In the genomic region with DNA sequence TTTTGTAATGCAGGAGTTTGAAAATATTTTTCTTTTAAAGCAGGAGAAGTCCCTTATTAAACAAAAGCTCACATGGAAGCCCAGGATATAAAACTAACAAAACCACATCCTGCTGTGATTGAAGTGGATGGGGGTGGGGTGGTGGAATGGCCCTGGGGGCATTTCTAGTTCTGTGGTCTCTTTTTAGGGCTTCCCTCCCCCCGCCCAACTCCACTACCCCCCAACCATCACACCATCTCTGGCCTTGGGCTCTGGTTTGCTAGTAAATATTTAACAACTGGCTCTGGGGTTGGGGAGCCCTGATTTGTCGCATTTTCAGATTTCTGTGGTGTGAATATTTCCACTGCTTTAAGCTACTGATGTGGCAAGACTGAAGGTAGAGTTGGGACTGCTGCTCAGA, we compare ENCODE assay signal across 27 cellular contexts.
DNase-seq lines count a peak whose midpoint lies in the region; ATAC-seq, FAIRE-seq and TF ChIP-seq lines count a peak whose summit lies in the region.
"Had no signal": no experiment of that assay in that cellular context is flagged by ENCODE, and none has a peak within 500 bp of the region (broad histone marks: within the 10 kb centered on the region; RNA-seq: fewer than 3 reads in every experiment).

No MANE protein-coding gene starts in this region.

- H3K27ac ChIP-seq in CD4-positive, alpha-beta T cell (ENCODE audit: low read depth, low read length), result no peak overlapping the region
- no peak overlapping the region for H3K27ac ChIP-seq in PC-9
- H3K27ac ChIP-seq: A549, C4-2B had no signal

- peaks cover 16% of the 10 kb centered on the region for H3K27me3 Mint-ChIP-seq in CD4-positive, alpha-beta T cell

- H3K9me2 ChIP-seq in PC-9 (ENCODE audit: insufficient read depth), result no peaks in the 10 kb centered on the region

- no peak for DNase-seq in CD4-positive, alpha-beta T cell
- DNase-seq in EL (peak; percentile 34), RPMI7951 (ENCODE audit: low read depth) (peak; percentile 69), kidney tubule cell (ENCODE audit: low spot score) (peak; percentile 30), PC-9 (no peak), frontal cortex (ENCODE audit: low spot score in 2 of 2) (no peak), A172 (ENCODE audit: low spot score) (no peak)
- DNase-seq: AML-193; GF-D8; H9; Kasumi-1; MV-4-11; NCI-H1105; NCI-H146; NCI-H1930; NCI-H2107; NCI-H524 treated with DMSO at 0.1 percent for 48 hours; NCI-H82; NK-92 treated with Interleukin-12 subunit alpha and Interleukin-12 subunit beta, amount 100 ng/mL, for 24 hours; PC-3; RPMI8226; SHP77 had no signal

- no TSS peak for BruUV-seq in PC-9 (replicated peaks; lab: Mats Ljungman, UMichigan)

- no peak overlapping the region for H3K4me2 ChIP-seq in PC-9
- H3K4me2 ChIP-seq: A549 had no signal

- intact Hi-C loops in CD4-positive, alpha-beta T cell (cut with DNase I, micrococcal nuclease), result no loop called here
- intact Hi-C loops in PC-9 (cut with micrococcal nuclease; ENCODE audit: unreplicated experiment), result no loop called here

- POLR2A ChIA-PET in CD4-positive, alpha-beta T cell (lab: Charles Lee), result interaction anchor here (1.4 kb wide), 1 partner anchor 20 kb away, joined by 4 read pairs; no protein-coding TSS in a partner anchor
- POLR2A ChIA-PET in PC-9 (lab: Charles Lee; ENCODE audit: unreplicated experiment), result no interaction called here

- H3K36me3 Mint-ChIP-seq in CD4-positive, alpha-beta T cell (ENCODE audit: low read depth), result no peaks in the 10 kb centered on the region

- no peaks in the 10 kb centered on the region for H3K79me2 ChIP-seq in PC-9 (ENCODE audit: low read depth)

- no peaks in the 10 kb centered on the region for H3K36me3 ChIP-seq in PC-9 (ENCODE audit: low read depth)

- no peak for FAIRE-seq in frontal cortex (lab: Jason Lieb, UNC)
- FAIRE-seq: A549, D721Med, K562 had no signal

- H3K4me3 ChIP-seq in PC-9, result no peak overlapping the region
- H3K4me3 ChIP-seq: A549, K562 had no signal

- no peak for ATAC-seq in CD4-positive, alpha-beta T cell (ENCODE audit: poor library complexity)
- no peak for ATAC-seq in esophagus mucosa
- ATAC-seq: A549, K562, PC-3 had no signal

- no peak overlapping the region for H2AFZ ChIP-seq in PC-9

- H3K4me1 ChIP-seq in PC-9 (replicated peaks; ENCODE audit: insufficient read depth), result peaks cover 48% of the 10 kb centered on the region
- H3K4me1 ChIP-seq: A549 had no signal

- CTCF ChIA-PET in CD4-positive, alpha-beta T cell (lab: Charles Lee), result interaction anchor here (1.6 kb wide), 1 partner anchor 15 kb away, joined by 5 read pairs; no protein-coding TSS in a partner anchor
- CTCF ChIA-PET in PC-9 (lab: Charles Lee), result no interaction called here

- H3K27ac Mint-ChIP-seq in CD4-positive, alpha-beta T cell, result no peak overlapping the region
- H3K27ac Mint-ChIP-seq: H9 had no signal

- H3K9me3 ChIP-seq in CD4-positive, alpha-beta T cell (ENCODE audit: control insufficient read depth, low read length), result no peaks in the 10 kb centered on the region
- no peaks in the 10 kb centered on the region for H3K9me3 ChIP-seq in PC-9 (ENCODE audit: insufficient read depth, low read depth)
- H3K9me3 ChIP-seq: A549 had no signal

- H3K4me3 Mint-ChIP-seq in CD4-positive, alpha-beta T cell, result peak overlapping the region; percentile 23
- H3K4me3 Mint-ChIP-seq: H9 had no signal

- H3K27me3 ChIP-seq in CD4-positive, alpha-beta T cell (ENCODE audit: control insufficient read depth, insufficient read depth, low read length), result no peaks in the 10 kb centered on the region
- no peaks in the 10 kb centered on the region for H3K27me3 ChIP-seq in PC-9 (ENCODE audit: insufficient read depth, low read depth)

- no peaks in the 10 kb centered on the region for H4K20me1 ChIP-seq in PC-9 (ENCODE audit: insufficient read depth)

- H3K9me3 Mint-ChIP-seq in CD4-positive, alpha-beta T cell, result no peaks in the 10 kb centered on the region

- H3F3A ChIP-seq in PC-9 (ENCODE audit: insufficient read depth, low read depth), result peaks cover 21% of the 10 kb centered on the region

- peaks cover 60% of the 10 kb centered on the region for H3K4me1 Mint-ChIP-seq in CD4-positive, alpha-beta T cell (ENCODE audit: low read depth)

- TF ChIP-seq CTCF in CD4-positive, alpha-beta T cell (IDR thresholded peaks at IDR 0.05), result no peak
- no peak for TF ChIP-seq CTCF in PC-9 (conservative IDR thresholded peaks at IDR 0.05)

Comparison
In these comparisons a context has a peak if more than half of its experiments do, and no peak if none do; other contexts are left out.
1. DNase-seq: peak in EL (single experiment), RPMI7951 (single experiment) and kidney tubule cell (single experiment); none in CD4-positive, alpha-beta T cell (0 of 10), PC-9 (0 of 2), frontal cortex (0 of 2) and A172 (single experiment).